Comparison of ENCODE assay signal across 1 cellular context in the genomic region with DNA sequence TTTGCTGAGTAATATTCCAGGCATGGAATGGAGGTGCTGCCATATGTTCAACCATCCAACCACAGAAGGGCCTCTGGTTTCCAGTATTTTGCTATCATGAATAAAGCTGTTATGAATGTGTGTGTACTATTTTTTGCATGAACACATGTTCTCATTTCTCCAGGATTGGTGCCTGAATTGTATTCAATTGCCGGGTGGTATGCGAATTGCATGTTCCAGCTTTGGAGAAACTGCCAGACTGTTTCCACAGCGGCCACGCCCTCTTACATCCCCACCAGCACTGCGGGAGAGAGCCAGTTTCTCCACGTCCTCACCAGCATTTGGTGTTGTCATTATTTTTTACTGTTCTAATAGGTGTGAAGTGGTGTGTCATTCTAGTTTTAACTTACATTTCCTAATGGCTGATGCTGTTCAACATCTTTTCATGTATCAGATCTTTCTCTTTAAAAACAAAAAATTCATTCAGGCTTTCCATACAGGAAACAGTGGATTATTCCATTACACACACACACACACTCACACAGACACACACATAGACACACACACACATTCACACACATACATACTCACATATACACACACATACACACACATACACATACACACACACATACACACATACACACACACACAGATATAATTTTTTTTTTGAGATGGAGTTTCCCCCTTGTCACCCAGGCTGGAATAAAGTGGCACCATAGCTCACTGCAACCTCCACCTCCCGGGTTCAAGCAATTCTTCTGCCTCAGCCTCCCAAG.
TF ChIP-seq lines count a peak whose summit lies in the region.

No MANE protein-coding gene starts in this region.

TF ChIP-seq in K562, 482 proteins besides CTCF, POLR2A, EP300 and RAD21 (continued from another document):
- TF ChIP-seq, protein P1, sequence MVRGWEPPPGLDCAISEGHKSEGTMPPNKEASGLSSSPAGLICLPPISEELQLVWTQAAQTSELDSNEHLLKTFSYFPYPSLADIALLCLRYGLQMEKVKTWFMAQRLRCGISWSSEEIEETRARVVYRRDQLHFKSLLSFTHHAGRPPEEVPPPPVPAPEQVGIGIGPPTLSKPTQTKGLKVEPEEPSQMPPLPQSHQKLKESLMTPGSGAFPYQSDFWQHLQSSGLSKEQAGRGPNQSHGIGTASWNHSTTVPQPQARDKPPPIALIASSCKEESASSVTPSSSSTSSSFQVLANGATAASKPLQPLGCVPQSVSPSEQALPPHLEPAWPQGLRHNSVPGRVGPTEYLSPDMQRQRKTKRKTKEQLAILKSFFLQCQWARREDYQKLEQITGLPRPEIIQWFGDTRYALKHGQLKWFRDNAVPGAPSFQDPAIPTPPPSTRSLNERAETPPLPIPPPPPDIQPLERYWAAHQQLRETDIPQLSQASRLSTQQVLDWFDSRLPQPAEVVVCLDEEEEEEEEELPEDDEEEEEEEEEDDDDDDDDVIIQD (CRISPR knock-in tag; IDR thresholded peaks at IDR 0.05) = no peak
- TF ChIP-seq ZNF584 (CRISPR knock-in tag; IDR thresholded peaks at IDR 0.05; ENCODE audit: low read depth) (no peak), CHCHD3 (CRISPR knock-in tag; IDR thresholded peaks at IDR 0.05) (no peak), ZNF384 (IDR thresholded peaks at IDR 0.05; ENCODE audit: low read depth, low read length) (0 out of 2 replicates have a peak, but pooled peaks have one; percentile 27), FOXA3 (CRISPR knock-in tag; conservative IDR thresholded peaks at IDR 0.05 in 1 of 2, IDR thresholded peaks at IDR 0.05 in 1 of 2) (no peak), SAFB (IDR thresholded peaks at IDR 0.05; ENCODE audit: borderline replicate concordance, low read depth, low read length) (no peak)
- TF ChIP-seq, protein P2, sequence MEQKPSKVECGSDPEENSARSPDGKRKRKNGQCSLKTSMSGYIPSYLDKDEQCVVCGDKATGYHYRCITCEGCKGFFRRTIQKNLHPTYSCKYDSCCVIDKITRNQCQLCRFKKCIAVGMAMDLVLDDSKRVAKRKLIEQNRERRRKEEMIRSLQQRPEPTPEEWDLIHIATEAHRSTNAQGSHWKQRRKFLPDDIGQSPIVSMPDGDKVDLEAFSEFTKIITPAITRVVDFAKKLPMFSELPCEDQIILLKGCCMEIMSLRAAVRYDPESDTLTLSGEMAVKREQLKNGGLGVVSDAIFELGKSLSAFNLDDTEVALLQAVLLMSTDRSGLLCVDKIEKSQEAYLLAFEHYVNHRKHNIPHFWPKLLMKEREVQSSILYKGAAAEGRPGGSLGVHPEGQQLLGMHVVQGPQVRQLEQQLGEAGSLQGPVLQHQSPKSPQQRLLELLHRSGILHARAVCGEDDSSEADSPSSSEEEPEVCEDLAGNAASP (IDR thresholded peaks at IDR 0.05) = no peak
